In the genomic region with DNA sequence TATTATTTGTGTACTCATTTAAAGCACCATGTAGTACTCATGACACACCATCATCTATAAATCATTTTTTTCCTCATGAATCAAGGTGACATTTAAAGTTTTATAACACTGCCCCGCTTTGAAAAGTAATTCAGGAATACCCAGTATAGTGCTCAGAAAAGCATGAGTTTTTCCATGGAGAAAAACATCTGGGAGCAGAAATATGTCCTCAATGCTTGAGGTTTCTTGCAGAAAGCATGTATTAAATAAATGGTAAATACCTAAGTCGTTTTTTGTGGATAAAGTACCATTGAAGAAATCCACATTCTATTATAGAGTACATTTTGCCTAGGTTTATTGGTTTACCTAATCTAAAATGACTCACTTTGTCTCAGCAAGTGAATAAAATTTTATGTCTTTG, we compare ENCODE assay signal across 15 cellular contexts.
DNase-seq lines count a peak whose midpoint lies in the region; ATAC-seq and TF ChIP-seq lines count a peak whose summit lies in the region.
"Had no signal": no experiment of that assay in that cellular context is flagged by ENCODE, and none has a peak within 500 bp of the region (broad histone marks: within the 10 kb centered on the region; RNA-seq: fewer than 3 reads in every experiment).

No MANE protein-coding gene starts in this region.

- H3K27me3 Mint-ChIP-seq in T-helper 1 cell treated with Interleukin-12 subunit alpha and Interleukin-12 subunit beta and Interleukin-4 antibody, amounts not matched to agents 30 μg/mL and 1 μg/mL, for 36 hours (ENCODE audit: low read depth), result no peaks in the 10 kb centered on the region
- no peaks in the 10 kb centered on the region for H3K27me3 Mint-ChIP-seq in activated naive CD8-positive, alpha-beta T cell treated with anti-CD3 and anti-CD28 coated beads, Interleukin-2, amount 10 ng/mL, durations not matched to agents 7 days and 5 days
- H3K27me3 Mint-ChIP-seq in activated naive CD8-positive, alpha-beta T cell treated with anti-CD3 and anti-CD28 coated beads, Interleukin-2, amount 50 U/mL, for 24 hours, result no peaks in the 10 kb centered on the region
- H3K27me3 Mint-ChIP-seq: CD8-positive, alpha-beta memory T cell had no signal

- no peaks in the 10 kb centered on the region for H3K9me3 Mint-ChIP-seq in T-helper 1 cell treated with Interleukin-12 subunit alpha and Interleukin-12 subunit beta and Interleukin-4 antibody, amounts not matched to agents 30 μg/mL and 1 μg/mL, for 36 hours
- no peaks in the 10 kb centered on the region for H3K9me3 Mint-ChIP-seq in activated naive CD8-positive, alpha-beta T cell treated with anti-CD3 and anti-CD28 coated beads, Interleukin-2, amount 10 ng/mL, durations not matched to agents 7 days and 5 days
- no peaks in the 10 kb centered on the region for H3K9me3 Mint-ChIP-seq in activated naive CD8-positive, alpha-beta T cell treated with anti-CD3 and anti-CD28 coated beads, Interleukin-2, amount 50 U/mL, for 24 hours
- H3K9me3 Mint-ChIP-seq: CD8-positive, alpha-beta memory T cell had no signal

- peaks cover 20% of the 10 kb centered on the region for H3K4me1 Mint-ChIP-seq in T-helper 1 cell treated with Interleukin-12 subunit alpha and Interleukin-12 subunit beta and Interleukin-4 antibody, amounts not matched to agents 30 μg/mL and 1 μg/mL, for 36 hours (ENCODE audit: low read depth)
- H3K4me1 Mint-ChIP-seq in activated naive CD8-positive, alpha-beta T cell treated with anti-CD3 and anti-CD28 coated beads, Interleukin-2, amount 10 ng/mL, durations not matched to agents 7 days and 5 days, result peaks cover 19% of the 10 kb centered on the region
- H3K4me1 Mint-ChIP-seq in activated naive CD8-positive, alpha-beta T cell treated with anti-CD3 and anti-CD28 coated beads, Interleukin-2, amount 50 U/mL, for 24 hours, result no peaks in the 10 kb centered on the region
- H3K4me1 Mint-ChIP-seq: CD8-positive, alpha-beta memory T cell had no signal

- no peak for TF ChIP-seq CTCF in fibroblast of villous mesenchyme (IDR thresholded peaks at IDR 0.05; ENCODE audit: insufficient read depth, low read depth, low read length)

- no peak overlapping the region for H3K4me3 ChIP-seq in fibroblast of villous mesenchyme (ENCODE audit: low read depth, low read length)
- H3K4me3 ChIP-seq: BLaER1 had no signal

- no peak overlapping the region for H3K27ac Mint-ChIP-seq in T-helper 1 cell treated with Interleukin-12 subunit alpha and Interleukin-12 subunit beta and Interleukin-4 antibody, amounts not matched to agents 30 μg/mL and 1 μg/mL, for 36 hours
- H3K27ac Mint-ChIP-seq in activated naive CD8-positive, alpha-beta T cell treated with anti-CD3 and anti-CD28 coated beads, Interleukin-2, amount 10 ng/mL, durations not matched to agents 7 days and 5 days, result no peak overlapping the region
- no peak overlapping the region for H3K27ac Mint-ChIP-seq in activated naive CD8-positive, alpha-beta T cell treated with anti-CD3 and anti-CD28 coated beads, Interleukin-2, amount 50 U/mL, for 24 hours

- peaks cover 52% of the 10 kb centered on the region for H3K36me3 Mint-ChIP-seq in T-helper 1 cell treated with Interleukin-12 subunit alpha and Interleukin-12 subunit beta and Interleukin-4 antibody, amounts not matched to agents 30 μg/mL and 1 μg/mL, for 36 hours (ENCODE audit: low read depth)
- peaks cover 51% of the 10 kb centered on the region for H3K36me3 Mint-ChIP-seq in activated naive CD8-positive, alpha-beta T cell treated with anti-CD3 and anti-CD28 coated beads, Interleukin-2, amount 10 ng/mL, durations not matched to agents 7 days and 5 days
- peaks cover 43% of the 10 kb centered on the region for H3K36me3 Mint-ChIP-seq in activated naive CD8-positive, alpha-beta T cell treated with anti-CD3 and anti-CD28 coated beads, Interleukin-2, amount 50 U/mL, for 24 hours (ENCODE audit: low read depth)

- no peak for ATAC-seq in activated naive CD8-positive, alpha-beta T cell treated with anti-CD3 and anti-CD28 coated beads, Interleukin-2, amount 10 ng/mL, durations not matched to agents 7 days and 5 days (ENCODE audit: low read depth)
- ATAC-seq in activated naive CD8-positive, alpha-beta T cell treated with anti-CD3 and anti-CD28 coated beads, Interleukin-2, amount 50 U/mL, for 24 hours, result no peak
- ATAC-seq in HG03159 (IDR thresholded peaks at IDR 0.05; ENCODE audit: unreplicated experiment), result no peak

- no peak for DNase-seq in T-helper 1 cell
- DNase-seq in activated naive CD8-positive, alpha-beta T cell treated with anti-CD3 and anti-CD28 coated beads, Interleukin-2, amount 10 ng/mL, durations not matched to agents 7 days and 5 days, result no peak
- no peak for DNase-seq in activated naive CD8-positive, alpha-beta T cell treated with anti-CD3 and anti-CD28 coated beads, Interleukin-2, amount 50 U/mL, for 24 hours
- DNase-seq in fibroblast of villous mesenchyme (ENCODE audit: low read depth), result peak; percentile 64
- DNase-seq in epidermal melanocyte (ENCODE audit: insufficient read length, low spot score), result no peak
- DNase-seq in NCI-H82 treated with DMSO at 0.1 percent for 48 hours (lab: John Stamatoyannopoulos, UW; ENCODE audit: unreplicated experiment), result no peak
- DNase-seq: Caco-2; CD8-positive, alpha-beta memory T cell; DND-41; GDM1; HCEC 1CT; IMR-90 had no signal

- peak overlapping the region; percentile 86 for H3K4me3 Mint-ChIP-seq in T-helper 1 cell treated with Interleukin-12 subunit alpha and Interleukin-12 subunit beta and Interleukin-4 antibody, amounts not matched to agents 30 μg/mL and 1 μg/mL, for 36 hours
- peak overlapping the region; percentile 94 for H3K4me3 Mint-ChIP-seq in activated naive CD8-positive, alpha-beta T cell treated with anti-CD3 and anti-CD28 coated beads, Interleukin-2, amount 10 ng/mL, durations not matched to agents 7 days and 5 days
- no peak overlapping the region for H3K4me3 Mint-ChIP-seq in activated naive CD8-positive, alpha-beta T cell treated with anti-CD3 and anti-CD28 coated beads, Interleukin-2, amount 50 U/mL, for 24 hours
- H3K4me3 Mint-ChIP-seq: CD8-positive, alpha-beta memory T cell had no signal

- POLR2A ChIA-PET in activated naive CD8-positive, alpha-beta T cell treated with anti-CD3 and anti-CD28 coated beads, Interleukin-2, amount 10 ng/mL, durations not matched to agents 7 days and 5 days (lab: Charles Lee), result no interaction called here
